Comparison of ENCODE assay signal across 8 cellular contexts in the genomic region with DNA sequence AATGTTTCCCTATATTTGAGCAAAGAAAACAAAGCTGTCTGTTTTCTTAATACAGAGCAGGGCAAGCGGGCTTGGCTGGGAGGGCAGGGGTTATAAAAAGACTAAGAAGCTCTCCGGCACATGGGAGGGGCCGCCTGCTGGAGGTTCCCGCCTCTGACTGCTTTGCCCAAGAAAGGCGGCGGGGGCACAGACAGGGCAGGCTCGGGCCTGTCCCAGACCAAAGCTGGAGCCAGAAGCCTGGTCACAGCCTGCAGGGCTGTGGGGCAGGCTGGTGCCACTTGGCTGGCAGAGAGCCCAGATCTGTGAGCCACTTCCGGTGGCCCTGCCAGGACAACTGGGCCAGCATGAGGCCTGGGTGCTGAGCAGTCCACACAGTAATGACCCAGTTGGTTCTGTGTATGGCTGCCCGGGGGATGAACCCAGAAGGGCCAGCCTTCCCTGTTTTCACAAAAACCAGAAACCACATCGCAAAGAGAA.
DNase-seq lines count a peak whose midpoint lies in the region; ATAC-seq and TF ChIP-seq lines count a peak whose summit lies in the region.

No MANE protein-coding gene starts in this region.

- TF ChIP-seq CTCF in DND-41 (IDR thresholded peaks at IDR 0.05; ENCODE audit: borderline replicate concordance, extremely low read depth, low read length, poor library complexity, severe bottlenecking), result no peak
- TF ChIP-seq CTCF in testis (IDR thresholded peaks at IDR 0.05), result no peak

- no peaks in the 10 kb centered on the region for H3K36me3 ChIP-seq in DND-41 (ENCODE audit: insufficient read depth, low read length)
- no peaks in the 10 kb centered on the region for H3K36me3 ChIP-seq in testis (ENCODE audit: low read depth, missing control alignments)

- TF ChIP-seq POLR2A in testis (IDR thresholded peaks at IDR 0.05), result no peak

- no peak overlapping the region for H3K4me2 ChIP-seq in DND-41 (ENCODE audit: insufficient read depth, low read length)

- no peak overlapping the region for H2AFZ ChIP-seq in DND-41 (ENCODE audit: low read depth, low read length)

- WGBS in testis, 2 donors, result 22 to 24% methylated on average over 8 to 10 of the region's 10 CpGs

- H3K27me3 ChIP-seq in DND-41 (ENCODE audit: insufficient read depth, low read length, poor library complexity) (no peaks in the 10 kb centered on the region), testis (no peaks in the 10 kb centered on the region)

- H3K4me3 ChIP-seq in DND-41 (ENCODE audit: low read depth in 1 of 2, low read length in 2 of 2) (no peak overlapping the region), testis (no peak overlapping the region)

- peak; percentile 41 for DNase-seq in DND-41
- DNase-seq in M059J (ENCODE audit: low read depth), result peak; percentile 96
- peak; percentile 78 for DNase-seq in SHP77 treated with DMSO at 0.1 percent for 48 hours (lab: John Stamatoyannopoulos, UW)
- DNase-seq in ecto neural progenitor cell (ENCODE audit: low spot score), result peak; percentile 69
- DNase-seq in lung microvascular endothelial cell (ENCODE audit: low read depth in 2 of 2), result peak; percentile 62 to 70
- DNase-seq in testis, result peak; percentile 84

- H3K27ac ChIP-seq in DND-41 (ENCODE audit: low read length) (peak overlapping the region; percentile 65), testis (peak overlapping the region; percentile 28 to 76)

- ATAC-seq in DND-41 (ENCODE audit: insufficient read depth, low read depth) (peak; percentile 58), GM19351 (IDR thresholded peaks at IDR 0.05; ENCODE audit: unreplicated experiment) (no peak), HG02642 (IDR thresholded peaks at IDR 0.05; ENCODE audit: poor library complexity, unreplicated experiment) (no peak)

- H3K9me3 ChIP-seq in DND-41 (ENCODE audit: insufficient read depth, low read length, severe bottlenecking), result no peaks in the 10 kb centered on the region
- no peaks in the 10 kb centered on the region for H3K9me3 ChIP-seq in testis

- H3K9ac ChIP-seq in DND-41 (ENCODE audit: low read depth, low read length), result no peak overlapping the region

- peaks cover 3% of the 10 kb centered on the region; the same call in 1 of the 2 replicates for H4K20me1 ChIP-seq in DND-41 (ENCODE audit: insufficient read depth, low read length)

- H3K4me1 ChIP-seq in DND-41 (ENCODE audit: insufficient read depth, low read length) (peaks cover 16% of the 10 kb centered on the region), testis (peaks cover 16% of the 10 kb centered on the region)

- no peaks in the 10 kb centered on the region for H3K79me2 ChIP-seq in DND-41 (ENCODE audit: insufficient read depth, low read length)

- intact Hi-C loops in testis (cut with DNase I; ENCODE audit: low total_unique reads), result no loop called here

Comparison
In these comparisons a context has a peak if more than half of its experiments do, and no peak if none do; other contexts are left out.
1. DNase-seq: peak in every context shown above with its lines; median percentile 96 in M059J; 84 in testis; 78 in SHP77 treated with DMSO at 0.1 percent for 48 hours; 69 in ecto neural progenitor cell; 66 in lung microvascular endothelial cell; 41 in DND-41.